8 cellular contexts compared by ENCODE assay signal in the genomic region with DNA sequence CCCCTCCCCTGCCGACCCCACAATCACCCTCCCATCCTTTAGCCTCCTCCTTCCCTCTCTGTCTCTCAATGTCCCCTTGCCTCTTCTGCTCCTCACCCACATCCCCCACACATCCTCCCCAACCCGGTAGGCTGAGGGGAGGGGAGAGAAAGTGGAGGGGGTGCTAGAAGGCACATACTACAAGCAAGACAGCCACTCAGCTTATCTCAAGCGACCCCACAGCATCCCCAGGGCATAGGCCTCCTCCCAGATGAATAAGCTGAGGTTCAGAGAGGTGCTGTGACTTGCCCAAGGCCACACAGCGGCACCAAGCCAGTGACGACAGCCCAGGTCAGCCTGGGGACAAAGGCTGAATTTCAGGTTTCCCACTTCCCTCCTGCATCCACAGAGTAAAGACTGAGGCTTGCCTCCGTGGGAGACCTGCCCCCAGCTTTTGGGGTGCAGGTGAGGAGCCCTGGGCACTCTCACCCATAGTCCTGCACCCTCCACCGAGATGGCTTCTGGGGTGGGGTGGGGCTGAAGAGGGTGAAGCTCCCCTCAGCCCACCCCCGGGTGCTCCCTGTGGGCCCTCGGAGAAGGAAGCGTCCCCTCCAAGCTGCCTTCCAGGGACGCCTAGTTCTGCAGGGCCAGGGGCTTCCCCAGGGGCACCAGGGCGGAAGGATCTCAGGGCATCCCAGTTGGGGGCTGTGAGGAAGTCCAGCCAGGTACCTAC. TPM values are rescaled to one million over a fixed set of nuclear protein-coding genes. Genes with fewer than 3 reads are reported as not detected.
DNase-seq lines count a peak whose midpoint lies in the region; ATAC-seq and TF ChIP-seq lines count a peak whose summit lies in the region.

No MANE protein-coding gene starts in this region.

- peaks cover 15% of the 10 kb centered on the region for H3K36me3 ChIP-seq in CD4-positive, alpha-beta memory T cell (ENCODE audit: insufficient read depth, low read length)
- H3K36me3 ChIP-seq in mesenchymal stem cell (ENCODE audit: control insufficient read depth in 1 of 2, insufficient read depth in 2 of 2, low read depth in 1 of 2, low read length in 2 of 2): peaks cover 6 to 32% of the 10 kb centered on the region in 2 experiments

- peak overlapping the region; percentile 43 for H2AK5ac ChIP-seq in mesenchymal stem cell (ENCODE audit: low read length, severe bottlenecking)

- peaks cover 10% of the 10 kb centered on the region for H3K79me1 ChIP-seq in mesenchymal stem cell (replicated peaks; ENCODE audit: low read length, poor library complexity, severe bottlenecking)

- POLR2A ChIA-PET in CD4-positive, alpha-beta memory T cell (lab: Charles Lee; ENCODE audit: partially characterized antibody): interaction anchor here (0.9 to 18.6 kb wide), 29 partner anchors 9 to 415 kb away, joined by 3 to 646 read pairs (median 8); partner anchors contain the start of genes C1QTNF6, CYTH4, IL2RB and MFNG

- peak overlapping the region; percentile 53 for H3K4me2 ChIP-seq in mesenchymal stem cell (ENCODE audit: low read length, poor library complexity, severe bottlenecking)

- 64% methylated on average over 7 of the region's 12 CpGs for WGBS in mesenchymal stem cell

- H3K36me3 Mint-ChIP-seq in CD4-positive, alpha-beta memory T cell: peaks cover 22 to 44% of the 10 kb centered on the region in 2 donors
- no peaks in the 10 kb centered on the region for H3K36me3 Mint-ChIP-seq in HFFc6 (ENCODE audit: low read depth)
- H3K36me3 Mint-ChIP-seq in activated T-helper 17 cell treated with anti-CD3 and anti-CD28 coated beads, Interleukin-2, amount 50 U/mL, for 72 hours (ENCODE audit: low read depth): peaks cover 59% of the 10 kb centered on the region

- no peak overlapping the region for H2BK5ac ChIP-seq in mesenchymal stem cell (ENCODE audit: low read depth, low read length, poor library complexity, severe bottlenecking)

- H2AFZ ChIP-seq in mesenchymal stem cell (ENCODE audit: low read depth, low read length): no peak overlapping the region

- CTCF ChIA-PET in CD4-positive, alpha-beta memory T cell (lab: Charles Lee; ENCODE audit: partially characterized antibody): interaction anchor here (0.9 to 19.1 kb wide), 14 partner anchors 11 to 349 kb away, joined by 3 to 491 read pairs (median 6); no protein-coding TSS in a partner anchor

- no peak for DNase-seq in CD4-positive, alpha-beta memory T cell
- DNase-seq in HFFc6 (no peak), mesenchymal stem cell (no peak), NCI-H1436 treated with DMSO at 0.1 percent for 48 hours (lab: John Stamatoyannopoulos, UW) (no peak), germinal center (ENCODE audit: low spot score) (no peak), H4 (ENCODE audit: low spot score) (no peak)

- H3K9me3 Mint-ChIP-seq in CD4-positive, alpha-beta memory T cell: peaks cover 0 to under 1% (median 0%) of the 10 kb centered on the region in 8 donors
- no peaks in the 10 kb centered on the region for H3K9me3 Mint-ChIP-seq in HFFc6
- H3K9me3 Mint-ChIP-seq in activated T-helper 17 cell treated with anti-CD3 and anti-CD28 coated beads, Interleukin-2, amount 50 U/mL, for 72 hours: no peaks in the 10 kb centered on the region

- ATAC-seq in activated T-helper 17 cell treated with anti-CD3 and anti-CD28 coated beads, Interleukin-2, amount 50 U/mL, for 72 hours (replicated peaks): peak; percentile 0
- ATAC-seq in HG03565 (IDR thresholded peaks at IDR 0.05; ENCODE audit: unreplicated experiment): no peak

- intact Hi-C loops in CD4-positive, alpha-beta memory T cell (cut with micrococcal nuclease): loop anchor here (1.0 to 5.0 kb wide), 4 partner anchors 44 to 364 kb away; partner anchors contain the start of gene GGA1

- peak overlapping the region; percentile 73 for H3K9ac ChIP-seq in mesenchymal stem cell (ENCODE audit: low read length)

- H3K27ac Mint-ChIP-seq in CD4-positive, alpha-beta memory T cell: peak overlapping the region; percentile 87 to 98 (median 97)
- H3K27ac Mint-ChIP-seq in HFFc6: no peak overlapping the region
- H3K27ac Mint-ChIP-seq in activated T-helper 17 cell treated with anti-CD3 and anti-CD28 coated beads, Interleukin-2, amount 50 U/mL, for 72 hours: peak overlapping the region; percentile 89

- peaks cover 53% of the 10 kb centered on the region for H3K4me1 ChIP-seq in CD4-positive, alpha-beta memory T cell (ENCODE audit: insufficient read depth, low read length)
- peaks cover 36% of the 10 kb centered on the region for H3K4me1 ChIP-seq in mesenchymal stem cell (ENCODE audit: control insufficient read depth, insufficient read depth, low read depth, low read length)

- TF ChIP-seq CTCF in HFFc6 (IDR thresholded peaks at IDR 0.05): no peak

- H3K27me3 ChIP-seq in CD4-positive, alpha-beta memory T cell (ENCODE audit: insufficient read depth, low read length): no peaks in the 10 kb centered on the region
- no peaks in the 10 kb centered on the region for H3K27me3 ChIP-seq in mesenchymal stem cell (ENCODE audit: control insufficient read depth in 1 of 2, insufficient read depth in 1 of 2, low read length in 2 of 2)

- peak overlapping the region; percentile 91 for H3K27ac ChIP-seq in CD4-positive, alpha-beta memory T cell (ENCODE audit: low read depth, low read length)
- H3K27ac ChIP-seq in mesenchymal stem cell (ENCODE audit: low read length, poor library complexity, severe bottlenecking): no peak overlapping the region

- peak overlapping the region; percentile 89 to 99 for H3K4me3 ChIP-seq in CD4-positive, alpha-beta memory T cell (ENCODE audit: low read length in 2 of 2)
- H3K4me3 ChIP-seq in mesenchymal stem cell (ENCODE audit: insufficient read depth in 1 of 2, low read depth in 1 of 2, low read length in 2 of 2): peak overlapping the region; percentile 54 to 85

- peak overlapping the region; percentile 80 to 95 for H2BK12ac ChIP-seq in mesenchymal stem cell (ENCODE audit: low read length in 2 of 2)

- peak overlapping the region; percentile 79 to 88 for H3K18ac ChIP-seq in mesenchymal stem cell (ENCODE audit: low read depth in 1 of 2, low read length in 2 of 2)

- peak overlapping the region; percentile 10 for H4K8ac ChIP-seq in mesenchymal stem cell (ENCODE audit: low read length)

- H2BK120ac ChIP-seq in mesenchymal stem cell (ENCODE audit: low read depth, low read length): peak overlapping the region; percentile 69

- peak overlapping the region; percentile 69 to 89 for H3K4ac ChIP-seq in mesenchymal stem cell (ENCODE audit: low read depth in 1 of 2, low read length in 2 of 2)

- no peak overlapping the region for H3K23ac ChIP-seq in mesenchymal stem cell (ENCODE audit: low read length in 2 of 2)

- H3K4me1 Mint-ChIP-seq in CD4-positive, alpha-beta memory T cell: peaks cover 37 to 65% (median 49%) of the 10 kb centered on the region in 4 donors
- H3K4me1 Mint-ChIP-seq in HFFc6 (ENCODE audit: low read depth): peaks cover 23% of the 10 kb centered on the region
- H3K4me1 Mint-ChIP-seq in activated T-helper 17 cell treated with anti-CD3 and anti-CD28 coated beads, Interleukin-2, amount 50 U/mL, for 72 hours: peaks cover 26% of the 10 kb centered on the region

- peak overlapping the region; percentile 60 for H2BK15ac ChIP-seq in mesenchymal stem cell (ENCODE audit: low read depth, poor library complexity, severe bottlenecking)

- H3K14ac ChIP-seq in mesenchymal stem cell (ENCODE audit: low read length in 2 of 2): peak overlapping the region in 1 of 2 experiments; percentile 84

- no peaks in the 10 kb centered on the region for H3K9me3 ChIP-seq in CD4-positive, alpha-beta memory T cell (ENCODE audit: control insufficient read depth in 1 of 2, low read length in 2 of 2)
- no peaks in the 10 kb centered on the region for H3K9me3 ChIP-seq in mesenchymal stem cell (ENCODE audit: control insufficient read depth, low read length)

- H3K27me3 Mint-ChIP-seq in CD4-positive, alpha-beta memory T cell: no peaks in the 10 kb centered on the region
- H3K27me3 Mint-ChIP-seq in HFFc6 (ENCODE audit: insufficient read depth): peaks cover 5% of the 10 kb centered on the region
- H3K27me3 Mint-ChIP-seq in activated T-helper 17 cell treated with anti-CD3 and anti-CD28 coated beads, Interleukin-2, amount 50 U/mL, for 72 hours: no peaks in the 10 kb centered on the region

- peak overlapping the region; percentile 91 to 99 (median 96) for H3K4me3 Mint-ChIP-seq in CD4-positive, alpha-beta memory T cell
- H3K4me3 Mint-ChIP-seq in HFFc6: peak overlapping the region; percentile 84
- peak overlapping the region; percentile 86 for H3K4me3 Mint-ChIP-seq in activated T-helper 17 cell treated with anti-CD3 and anti-CD28 coated beads, Interleukin-2, amount 50 U/mL, for 72 hours

- H4K91ac ChIP-seq in mesenchymal stem cell (ENCODE audit: low read length): peak overlapping the region; percentile 92

RNA-seq across cellular contexts. Expression of gene RAC2, which starts 0.5 kb away (rescaled TPM):
- total RNA-seq in CD4-positive, alpha-beta memory T cell: 100 to 1,000 TPM; 304 to 318 TPM
- 100 to 1,000 TPM; 724 to 917 TPM for polyA plus RNA-seq in CD4-positive, alpha-beta memory T cell
- 10 to 100 TPM; 29.9 to 57.2 (median 53.5) TPM for total RNA-seq in HFFc6 (2021; fragmentation: NEBNext Ultra II Directional; extraction: Animal tissue kit (Norgen Biotek cat#: 25700))
- 1,000 to 10,000 TPM in 1 of 2 donors, 100 to 1,000 TPM in 1; 674 to 1,069 TPM for total RNA-seq in activated T-helper 17 cell treated with anti-CD3 and anti-CD28 coated beads, Interleukin-2, amount 50 U/mL, for 72 hours
- 121 TPM for polyA plus RNA-seq in mesenchymal stem cell (2013, experiment 1 of 2)
- polyA plus RNA-seq in mesenchymal stem cell (2013, experiment 2 of 2): 117 TPM
- total RNA-seq in H4 (2014; rRNA removed; shearing (Covaris generic)): 15.5 and 20.9 TPM in 2 replicates

RNA-seq across cellular contexts. Expression of gene SSTR3, which starts 31.3 kb away (rescaled TPM):
- total RNA-seq in CD4-positive, alpha-beta memory T cell: 1 to 10 TPM; 8.2 to 9.3 TPM
- polyA plus RNA-seq in CD4-positive, alpha-beta memory T cell: 1 to 10 TPM in 1 of 2 donors, under 1 TPM in 1; 0.50 to 1.4 TPM
- total RNA-seq in HFFc6 (2021; fragmentation: NEBNext Ultra II Directional; extraction: Animal tissue kit (Norgen Biotek cat#: 25700)): not detected
- total RNA-seq in activated T-helper 17 cell treated with anti-CD3 and anti-CD28 coated beads, Interleukin-2, amount 50 U/mL, for 72 hours: 10 to 100 TPM in 1 of 2 donors, 1 to 10 TPM in 1; 2.6 to 16.2 TPM
- polyA plus RNA-seq in mesenchymal stem cell (2013, experiment 1 of 2): not detected
- not detected for polyA plus RNA-seq in mesenchymal stem cell (2013, experiment 2 of 2)
- total RNA-seq in H4 (2014; rRNA removed; shearing (Covaris generic)): not detected in 2 replicates

RNA-seq across cellular contexts. Expression of gene CYTH4, which starts 38.8 kb away (rescaled TPM):
- 100 to 1,000 TPM; 169 to 177 TPM for total RNA-seq in CD4-positive, alpha-beta memory T cell
- polyA plus RNA-seq in CD4-positive, alpha-beta memory T cell: 10 to 100 TPM; 39.4 to 57.0 TPM
- total RNA-seq in HFFc6 (2021; fragmentation: NEBNext Ultra II Directional; extraction: Animal tissue kit (Norgen Biotek cat#: 25700)): under 1 TPM in 1 of 6 experiments, not detected in 5; 0.28 TPM
- 100 to 1,000 TPM in 1 of 2 donors, 10 to 100 TPM in 1; 53.7 to 124 TPM for total RNA-seq in activated T-helper 17 cell treated with anti-CD3 and anti-CD28 coated beads, Interleukin-2, amount 50 U/mL, for 72 hours
- polyA plus RNA-seq in mesenchymal stem cell (2013, experiment 1 of 2): 0.65 TPM
- 0.41 TPM for polyA plus RNA-seq in mesenchymal stem cell (2013, experiment 2 of 2)
- 0.08 TPM in 1 of 2 replicates, not detected in the other for total RNA-seq in H4 (2014; rRNA removed; shearing (Covaris generic))

RNA-seq across cellular contexts. Expression of gene C1QTNF6, which starts 55.5 kb away (rescaled TPM):
- total RNA-seq in CD4-positive, alpha-beta memory T cell: 10 to 100 TPM; 23.1 to 24.8 TPM
- under 1 TPM; 0.49 to 0.89 TPM for polyA plus RNA-seq in CD4-positive, alpha-beta memory T cell
- total RNA-seq in HFFc6 (2021; fragmentation: NEBNext Ultra II Directional; extraction: Animal tissue kit (Norgen Biotek cat#: 25700)): 1 to 10 TPM; 3.3 to 5.0 (median 4.0) TPM
- 10 to 100 TPM in 1 of 2 donors, 1 to 10 TPM in 1; 5.0 to 16.3 TPM for total RNA-seq in activated T-helper 17 cell treated with anti-CD3 and anti-CD28 coated beads, Interleukin-2, amount 50 U/mL, for 72 hours
- 38.2 TPM for polyA plus RNA-seq in mesenchymal stem cell (2013, experiment 1 of 2)
- 37.9 TPM for polyA plus RNA-seq in mesenchymal stem cell (2013, experiment 2 of 2)
- total RNA-seq in H4 (2014; rRNA removed; shearing (Covaris generic)): 4.9 and 6.3 TPM in 2 replicates

Comparison
In these comparisons a context has a peak if more than half of its experiments do, and no peak if none do; other contexts are left out.
1. RNA of gene RAC2, which starts 0.5 kb away (total RNA-seq): 674 to 1,069 TPM in activated T-helper 17 cell treated with anti-CD3 and anti-CD28 coated beads, Interleukin-2, amount 50 U/mL, for 72 hours and 304 to 318 TPM in CD4-positive, alpha-beta memory T cell; 29.9 to 57.2 TPM in HFFc6 and 15.5 to 20.9 TPM in H4; every median in the first group is over 4 times any median in the second.
2. RNA of gene CYTH4, which starts 38.8 kb away (total RNA-seq): 169 to 177 TPM in CD4-positive, alpha-beta memory T cell and 53.7 to 124 TPM in activated T-helper 17 cell treated with anti-CD3 and anti-CD28 coated beads, Interleukin-2, amount 50 U/mL, for 72 hours; 0.28 TPM in HFFc6 and 0.08 TPM in H4; every median in the first group is over 10 times any median in the second.
3. Peak in every context shown above with its lines, with median percentiles within 50 percentile points of each other: H3K4me3 Mint-ChIP-seq.